18 cellular contexts compared by ENCODE assay signal in the genomic region with DNA sequence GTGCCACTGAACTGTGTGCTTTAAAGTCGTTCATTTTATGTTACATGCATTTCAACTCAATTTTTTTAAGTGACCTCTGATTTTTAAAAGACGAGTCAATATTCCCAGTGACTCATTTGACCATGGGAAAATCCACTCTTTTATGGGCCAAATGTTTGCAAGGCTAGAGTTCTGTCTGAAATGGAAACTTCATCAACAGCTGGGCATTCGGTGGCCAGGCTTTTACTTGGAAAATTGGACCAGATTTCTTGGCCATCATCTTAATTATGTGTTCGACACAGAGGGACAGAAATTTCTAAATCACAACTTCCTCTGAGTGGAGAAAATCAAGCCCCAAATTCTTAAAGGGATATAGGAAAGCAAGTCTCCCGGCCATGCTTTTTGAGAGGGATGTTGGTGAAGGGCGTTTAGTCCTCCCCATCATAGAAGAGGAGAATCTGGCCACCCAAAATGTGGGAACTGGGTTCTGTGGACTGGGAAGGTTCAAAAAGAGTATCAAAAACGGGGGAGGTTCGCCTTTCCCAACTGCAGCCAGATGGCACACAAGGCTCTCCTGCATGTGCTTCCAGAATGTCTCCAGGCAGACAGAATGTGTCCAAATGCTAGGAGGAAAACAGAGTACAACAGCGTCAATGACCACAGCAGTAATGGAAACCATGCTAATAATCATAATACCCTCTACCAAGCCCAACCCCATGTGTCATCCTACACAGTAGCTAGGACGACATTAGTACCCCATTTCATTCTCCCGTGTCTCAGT. TPM values are rescaled to one million over a fixed set of nuclear protein-coding genes. Genes with fewer than 3 reads are reported as not detected.
DNase-seq lines count a peak whose midpoint lies in the region; ATAC-seq and TF ChIP-seq lines count a peak whose summit lies in the region.
"Had no signal": no experiment of that assay in that cellular context is flagged by ENCODE, and none has a peak within 500 bp of the region (broad histone marks: within the 10 kb centered on the region; RNA-seq: fewer than 3 reads in every experiment).

No MANE protein-coding gene starts in this region.

- no peaks in the 10 kb centered on the region for H3K79me2 ChIP-seq in osteoblast (ENCODE audit: insufficient read depth, low read length)

- H3K27ac ChIP-seq in osteoblast (ENCODE audit: low read depth, low read length) = no peak overlapping the region
- H3K27ac ChIP-seq in spleen = no peak overlapping the region
- H3K27ac ChIP-seq in WERI-Rb-1 = no peak overlapping the region
- H3K27ac ChIP-seq: SJSA1 had no signal

- H3K27me3 ChIP-seq in osteoblast (ENCODE audit: insufficient read depth, low read length) = no peaks in the 10 kb centered on the region
- peaks cover 0 to 31% (median 0%) of the 10 kb centered on the region in 7 donors for H3K27me3 ChIP-seq in spleen (replicated peaks in 1 of 7)
- H3K27me3 ChIP-seq in WERI-Rb-1 (ENCODE audit: insufficient read depth, low read depth, severe bottlenecking) = no peaks in the 10 kb centered on the region
- H3K27me3 ChIP-seq: SJSA1 had no signal

- H4K20me1 ChIP-seq in osteoblast (ENCODE audit: insufficient read depth, low read length) = no peaks in the 10 kb centered on the region

- no peaks in the 10 kb centered on the region for H3K4me1 ChIP-seq in osteoblast (ENCODE audit: insufficient read depth, low read length)
- H3K4me1 ChIP-seq in spleen = no peaks in the 10 kb centered on the region
- H3K4me1 ChIP-seq: SJSA1 had no signal

- DNase-seq in cerebellum (ENCODE audit: low spot score) (peak; percentile 32), left cardiac atrium (no peak), osteoblast (ENCODE audit: insufficient read length, low spot score, missing footprints) (peak; percentile 68), spleen (peak; percentile 4), GM19238 (ENCODE audit: insufficient read length, low spot score) (no peak), WERI-Rb-1 (no peak)
- DNase-seq: ACHN; CD8-positive, alpha-beta memory T cell; HFFc6; KG1; MV-4-11; NCI-H1694 treated with DMSO at 0.1 percent for 48 hours; NCI-H510A; NCI-H82 had no signal

- H3K36me3 ChIP-seq in osteoblast (ENCODE audit: insufficient read depth, low read length) = no peaks in the 10 kb centered on the region
- no peaks in the 10 kb centered on the region for H3K36me3 ChIP-seq in spleen
- H3K36me3 ChIP-seq in WERI-Rb-1 = no peaks in the 10 kb centered on the region
- H3K36me3 ChIP-seq: SJSA1 had no signal

- H3K4me2 ChIP-seq in osteoblast (ENCODE audit: insufficient read depth, low read length) = no peak overlapping the region

- 58 to 64% (median 61%) methylated on average over 11 of the region's 11 CpGs for WGBS in spleen, 5 donors

- intact Hi-C loops in left cardiac atrium (cut with DNase I) (no loop called here), spleen (cut with DNase I; ENCODE audit: low total_unique reads) (no loop called here)

- TF ChIP-seq CTCF in osteoblast (IDR thresholded peaks at IDR 0.05; ENCODE audit: extremely low read depth, low read depth, low read length) (no peak), spleen (IDR thresholded peaks at IDR 0.05 in 8 of 11, conservative IDR thresholded peaks at IDR 0.05 in 3 of 11) (no peak), WERI-Rb-1 (IDR thresholded peaks at IDR 0.05; ENCODE audit: low read depth, low read length) (no peak)

- ATAC-seq in left cardiac atrium = peak; percentile 17 to 27
- ATAC-seq in HG03342 (IDR thresholded peaks at IDR 0.05; ENCODE audit: unreplicated experiment) = no peak
- ATAC-seq in GM18870 (IDR thresholded peaks at IDR 0.05; ENCODE audit: unreplicated experiment) = no peak

- H3K9me3 ChIP-seq in osteoblast (ENCODE audit: low read depth, low read length) (no peaks in the 10 kb centered on the region), spleen (no peaks in the 10 kb centered on the region), WERI-Rb-1 (ENCODE audit: severe bottlenecking) (no peaks in the 10 kb centered on the region)

- no peak overlapping the region for H2AFZ ChIP-seq in osteoblast (ENCODE audit: low read length)

- H3K4me3 ChIP-seq in osteoblast (ENCODE audit: insufficient read depth, low read length) (no peak overlapping the region), spleen (no peak overlapping the region), WERI-Rb-1 (ENCODE audit: low read depth, low read length) (no peak overlapping the region)
- H3K4me3 ChIP-seq: SJSA1 had no signal

- TF ChIP-seq POLR2A in spleen (IDR thresholded peaks at IDR 0.05) = no peak

RNA-seq across cellular contexts. Expression of a gene that starts 40.8 kb away (rescaled TPM):
- total RNA-seq in cerebellum (14.1 TPM), left cardiac atrium (under 1 TPM; 0.12 to 0.31 TPM), osteoblast (not detected in 2 replicates), spleen (under 1 TPM in 3 of 7 donors, not detected in 4; 0.11 to 0.20 (median 0.18) TPM)
- under 1 TPM in 2 of 3 donors, not detected in 1; 0.02 to 0.06 TPM for polyA plus RNA-seq in spleen
- total RNA-seq: CD8-positive, alpha-beta memory T cell; HFFc6; HT-29; SJSA1 had no signal
- polyA plus RNA-seq: CD8-positive, alpha-beta memory T cell had no signal

Comparison
In these comparisons a context has a peak if more than half of its experiments do, and no peak if none do; other contexts are left out.
1. DNase-seq: peak in cerebellum (single experiment), osteoblast (single experiment) and spleen (single experiment); none in left cardiac atrium (single experiment), GM19238 (single experiment) and WERI-Rb-1 (single experiment).
2. ATAC-seq: peak in left cardiac atrium (2 of 2); none in HG03342 (single experiment) and GM18870 (single experiment).
3. RNA of a gene that starts 40.8 kb away (total RNA-seq): 14.1 TPM in cerebellum (single experiment); 0.12 to 0.31 TPM in left cardiac atrium, 0.11 to 0.20 TPM in spleen and not detected in osteoblast; every median in the first group is over 10 times any median in the second.